Comparison of ENCODE assay signal across 1 cellular context in the genomic region with DNA sequence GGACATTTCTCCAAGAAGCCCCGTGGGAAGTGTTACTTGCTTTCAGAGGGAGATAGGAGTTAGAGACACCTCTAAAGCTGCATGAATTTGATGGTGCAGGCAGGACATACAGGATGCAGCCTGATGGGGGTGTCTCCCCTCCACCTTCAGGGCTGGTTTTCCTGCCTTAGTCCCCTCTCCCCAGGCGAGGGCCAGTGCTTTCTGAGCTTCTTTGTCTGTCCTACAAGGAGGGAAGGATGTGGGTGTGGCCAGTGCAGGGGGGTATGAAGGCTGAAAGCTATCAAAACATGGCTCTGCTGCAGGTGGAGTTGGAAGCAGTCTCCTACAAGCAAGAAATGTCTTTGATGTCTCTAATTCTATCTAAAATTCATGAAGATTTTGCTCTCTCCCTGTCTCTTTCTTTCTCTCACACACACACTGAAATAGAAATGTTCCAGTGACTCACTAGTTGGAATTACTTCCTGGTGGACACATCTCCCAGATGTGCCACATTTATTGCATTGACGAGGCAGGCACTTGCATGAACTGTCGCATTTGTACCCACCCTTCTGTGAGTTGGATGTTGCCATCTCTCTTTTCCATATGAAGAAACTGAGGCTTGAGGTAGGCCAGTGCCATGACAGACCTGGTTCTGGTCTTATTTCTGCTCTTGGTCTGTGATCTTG.
TF ChIP-seq lines count a peak whose summit lies in the region.

No MANE protein-coding gene starts in this region.

TF ChIP-seq in WTC11, 78 proteins besides CTCF, POLR2A, EP300 and RAD21 (continued from another document):
- TF ChIP-seq AR (CRISPR knock-in tag; IDR thresholded peaks at IDR 0.05) (no peak), ERG (CRISPR knock-in tag; IDR thresholded peaks at IDR 0.05) (no peak)
